ENCODE assay signal across 10 cellular contexts in the genomic region with DNA sequence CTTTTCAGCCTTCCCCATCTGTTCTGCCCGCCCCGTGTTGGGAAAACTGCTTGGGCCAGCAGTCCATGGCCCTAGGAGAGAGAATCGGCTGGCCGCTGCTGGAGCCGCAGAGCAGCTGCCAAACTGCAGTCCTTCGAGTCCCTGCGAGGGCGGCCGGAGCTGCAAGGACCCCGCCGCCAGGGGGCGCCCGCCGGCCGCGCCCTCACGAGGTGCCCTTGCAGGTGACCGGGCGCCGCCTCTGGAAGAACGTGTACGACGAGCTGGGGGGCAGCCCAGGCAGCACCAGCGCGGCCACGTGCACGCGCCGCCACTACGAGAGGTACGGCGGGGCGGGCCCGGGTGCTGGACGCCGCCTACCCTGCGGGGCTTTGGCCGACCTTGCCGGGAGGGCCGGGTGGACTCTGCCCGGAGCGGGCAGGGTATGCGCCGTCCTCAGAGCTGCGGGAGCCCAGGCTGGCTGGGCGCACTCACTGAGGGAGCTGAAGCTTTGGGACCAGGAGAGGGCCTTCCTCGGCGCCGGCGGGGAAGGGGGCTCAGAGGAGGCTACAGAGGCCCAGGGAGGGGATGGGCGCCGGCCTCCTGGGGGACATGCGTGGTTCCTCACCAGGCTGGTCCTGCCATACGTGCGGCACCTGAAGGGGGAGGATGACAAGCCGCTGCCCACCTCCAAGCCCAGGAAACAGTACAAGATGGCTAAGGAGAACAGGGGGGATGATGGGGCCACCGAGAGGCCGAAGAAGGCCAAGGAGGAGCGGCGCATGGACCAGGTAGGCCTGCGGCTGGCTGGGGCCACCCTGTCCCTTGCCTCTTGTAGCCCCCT. TPM values are rescaled to one million over a fixed set of nuclear protein-coding genes. Genes with fewer than 3 reads are reported as not detected.
DNase-seq lines count a peak whose midpoint lies in the region; ATAC-seq, FAIRE-seq and TF ChIP-seq lines count a peak whose summit lies in the region.
"Had no signal": no experiment of that assay in that cellular context is flagged by ENCODE, and none has a peak within 500 bp of the region (broad histone marks: within the 10 kb centered on the region; RNA-seq: fewer than 3 reads in every experiment).

No MANE protein-coding gene starts in this region.

- POLR2A ChIA-PET in PC-3 (lab: Charles Lee; ENCODE audit: unreplicated experiment): no interaction called here

- no peaks in the 10 kb centered on the region for H3K9me3 ChIP-seq in PC-3 (ENCODE audit: low read length)
- H3K9me3 ChIP-seq in sigmoid colon: no peaks in the 10 kb centered on the region

- FAIRE-seq in GM12892 (lab: Jason Lieb, UNC): no peak

- no peak overlapping the region for H3K27ac ChIP-seq in PC-3 (ENCODE audit: low read length)
- peak overlapping the region in 2 of 4 donors; percentile 3 to 14 for H3K27ac ChIP-seq in sigmoid colon

- BruUV-seq in PC-3 (replicated peaks; lab: Mats Ljungman, UMichigan): no TSS peak

- intact Hi-C loops in PC-3 (cut with micrococcal nuclease) (loop anchor here (1.0 kb wide), 1 partner anchor 30 kb away; no protein-coding TSS in a partner anchor), sigmoid colon (cut with DNase I) (loop anchor here (5.0 kb wide), 1 partner anchor 43 kb away; the partner anchor contains the start of gene NEURL3)

- peak overlapping the region; percentile 62; the same call in 1 of the 2 replicates for H2AFZ ChIP-seq in PC-3 (ENCODE audit: low read length)

- H3K36me3 ChIP-seq in PC-3 (ENCODE audit: low read depth, low read length) (no peaks in the 10 kb centered on the region; the same call in 1 of the 2 replicates), sigmoid colon (peaks cover 6 to 61% (median 33%) of the 10 kb centered on the region in 4 donors)

- H4K20me1 ChIP-seq in PC-3 (ENCODE audit: low read length): no peaks in the 10 kb centered on the region

- no peak overlapping the region; the same call in 1 of the 2 replicates for H3K4me3 ChIP-seq in PC-3 (ENCODE audit: low read length)
- H3K4me3 ChIP-seq in foreskin fibroblast (ENCODE audit: low read depth in 1 of 2, low read length in 2 of 2): no peak overlapping the region
- H3K4me3 ChIP-seq in sigmoid colon: no peak overlapping the region

- H3K4me2 ChIP-seq in PC-3 (ENCODE audit: low read length): peak overlapping the region; percentile 32

- no peaks in the 10 kb centered on the region for H3F3A ChIP-seq in PC-3 (ENCODE audit: low read length, unreplicated experiment)

- no peaks in the 10 kb centered on the region for H3K9me2 ChIP-seq in PC-3 (replicated peaks; ENCODE audit: low read length)

- H3K9ac ChIP-seq in PC-3 (ENCODE audit: low read length): no peak overlapping the region

- H3K27me3 ChIP-seq in PC-3 (ENCODE audit: low read length) (no peaks in the 10 kb centered on the region), sigmoid colon (no peaks in the 10 kb centered on the region)

- peak; percentile 16; the same call in 1 of the 2 replicates for TF ChIP-seq POLR2A in GM12892 (IDR thresholded peaks at IDR 0.05; ENCODE audit: low read depth, low read length)
- TF ChIP-seq POLR2A in sigmoid colon (IDR thresholded peaks at IDR 0.05): no peak

- no peak for TF ChIP-seq EP300 in sigmoid colon (IDR thresholded peaks at IDR 0.05)

- peak; percentile 76 for ATAC-seq in PC-3
- no peak for ATAC-seq in HG03521 (IDR thresholded peaks at IDR 0.05; ENCODE audit: unreplicated experiment)

- 61 to 81% methylated on average over 61 of the region's 61 CpGs for WGBS in sigmoid colon, 2 donors

- no peaks in the 10 kb centered on the region for H3K79me2 ChIP-seq in PC-3 (ENCODE audit: low read length)

- no peak for DNase-seq in GM12892 (ENCODE audit: insufficient read length)
- DNase-seq in PC-3: peak; percentile 82
- no peak for DNase-seq in foreskin fibroblast
- peak; percentile 59 for DNase-seq in sigmoid colon
- DNase-seq in cerebellar nuclear complex (lab: John Stamatoyannopoulos, UW): no peak
- no peak for DNase-seq in NCI-H2196 treated with DMSO at 0.1 percent for 48 hours (lab: John Stamatoyannopoulos, UW; ENCODE audit: unreplicated experiment)
- DNase-seq in NCI-H2171 (lab: John Stamatoyannopoulos, UW): no peak
- DNase-seq: central memory CD4-positive, alpha-beta T cell; NCI-H2171 treated with DMSO at 0.1 percent for 48 hours had no signal

- H3K4me1 ChIP-seq in PC-3 (ENCODE audit: insufficient read depth, low read length): peaks cover 8% of the 10 kb centered on the region
- peaks cover 0 to 14% (median 11%) of the 10 kb centered on the region in 4 donors for H3K4me1 ChIP-seq in sigmoid colon

- CTCF ChIA-PET in PC-3 (lab: Charles Lee): interaction anchor here (0.7 to 1.1 kb wide), 4 partner anchors 10 to 56 kb away, joined by 3 to 4 read pairs (median 3); no protein-coding TSS in a partner anchor

- TF ChIP-seq CTCF in PC-3 (conservative IDR thresholded peaks at IDR 0.05; ENCODE audit: low read depth, low read length) (peak; percentile 86), foreskin fibroblast (IDR thresholded peaks at IDR 0.05; ENCODE audit: low read depth, low read length) (peak; percentile 18), sigmoid colon (IDR thresholded peaks at IDR 0.05) (peak in 2 of 4 experiments; percentile 31 to 41)

RNA-seq across cellular contexts. Expression of gene ARID5A, which starts 13.6 kb away (rescaled TPM):
- 32.9 TPM for polyA plus RNA-seq in GM12892 (2012; ENCODE audit: missing spikeins)
- total RNA-seq in PC-3 (2014; rRNA removed) (6.1 and 8.2 TPM in 2 replicates), sigmoid colon (100 to 1,000 TPM in 1 of 4 donors, 10 to 100 TPM in 3; 14.3 to 179 (median 30.4) TPM)
- polyA plus RNA-seq in sigmoid colon: 10 to 100 TPM in 1 of 3 donors, 1 to 10 TPM in 2; 7.8 to 29.0 (median 9.5) TPM

RNA-seq across cellular contexts. Expression of gene NEURL3, which starts 45.0 kb away (rescaled TPM):
- polyA plus RNA-seq in GM12892 (2012; ENCODE audit: missing spikeins): 1.1 TPM
- total RNA-seq in PC-3 (2014; rRNA removed) (0.18 and 0.40 TPM in 2 replicates), sigmoid colon (under 1 TPM in 1 of 4 donors, not detected in 3; 0.36 TPM)
- polyA plus RNA-seq in sigmoid colon: 1 to 10 TPM; 3.5 to 6.4 (median 3.6) TPM

Comparison
In these comparisons a context has a peak if more than half of its experiments do, and no peak if none do; other contexts are left out.
1. DNase-seq: peak in PC-3 (single experiment) and sigmoid colon (single experiment); none in GM12892 (single experiment), foreskin fibroblast (0 of 2), cerebellar nuclear complex (0 of 2), NCI-H2196 treated with DMSO at 0.1 percent for 48 hours (single experiment) and NCI-H2171 (single experiment).